ENCODE assay signal across 8 cellular contexts in genomic region chr9:130835441-130836298, GRCh38. TPM values are rescaled to one million over a fixed set of nuclear protein-coding genes. Genes with fewer than 3 reads are reported as not detected.
DNase-seq lines count a peak whose midpoint lies in the region; ATAC-seq and TF ChIP-seq lines count a peak whose summit lies in the region.

No MANE protein-coding gene starts in this region.

- CTCF ChIA-PET in RWPE1 (lab: Yijun Ruan, JAX), result interaction anchor here (0.7 to 1.7 kb wide), 5 partner anchors 10 to 64 kb away, joined by 3 to 5 read pairs (median 3); no protein-coding TSS in a partner anchor

- H3K4me3 ChIP-seq in astrocyte of the spinal cord (ENCODE audit: low read depth, low read length) (peak overlapping the region; percentile 79), iPS-20b (ENCODE audit: low read length) (peak overlapping the region; percentile 83), spleen (peak overlapping the region; percentile 44 to 93 (median 70))

- DNase-seq in NCI-H345 (lab: John Stamatoyannopoulos, UW) (peak; percentile 38), NCI-H345 treated with DMSO at 0.1 percent for 48 hours (lab: John Stamatoyannopoulos, UW; ENCODE audit: unreplicated experiment) (no peak), RWPE1 (ENCODE audit: low spot score) (peak; percentile 55), astrocyte of the spinal cord (ENCODE audit: low read depth, low spot score) (peak; percentile 58), spleen (peak; percentile 83)

- TF ChIP-seq CTCF in RWPE1 (conservative IDR thresholded peaks at IDR 0.05; ENCODE audit: low read depth) (no peak; the same call in 1 of the 2 replicates), astrocyte of the spinal cord (IDR thresholded peaks at IDR 0.05; ENCODE audit: low read depth, low read length) (no peak), spleen (IDR thresholded peaks at IDR 0.05 in 8 of 11, conservative IDR thresholded peaks at IDR 0.05 in 3 of 11) (no peak)

- POLR2A ChIA-PET in RWPE1 (lab: Yijun Ruan, JAX; ENCODE audit: low non-redundant PET), result interaction anchor here (1.0 kb wide), 1 partner anchor 127 kb away, joined by 3 read pairs; no protein-coding TSS in a partner anchor

- H3K27ac ChIP-seq in RWPE1 (peak overlapping the region; percentile 98), iPS-20b (ENCODE audit: low read length) (peak overlapping the region; percentile 72), spleen (peak overlapping the region; percentile 67 to 89 (median 85))

- 3 to 5% (median 3%) methylated on average over 42 to 44 of the region's 44 CpGs for WGBS in spleen, 5 donors

- ATAC-seq in HG03095 (IDR thresholded peaks at IDR 0.05; ENCODE audit: unreplicated experiment) (peak; percentile 39), GM21576 (IDR thresholded peaks at IDR 0.05; ENCODE audit: unreplicated experiment) (no peak)

- peak overlapping the region; percentile 89 for H3K9ac ChIP-seq in iPS-20b (ENCODE audit: low read depth, low read length)

- H3K9me3 ChIP-seq in iPS-20b (ENCODE audit: insufficient read depth, low read depth, low read length) (no peaks in the 10 kb centered on the region), spleen (no peaks in the 10 kb centered on the region)

- TF ChIP-seq POLR2A in spleen (IDR thresholded peaks at IDR 0.05), result no peak

- H3K27me3 ChIP-seq in iPS-20b (ENCODE audit: insufficient read depth, low read length), result no peaks in the 10 kb centered on the region
- H3K27me3 ChIP-seq in spleen (replicated peaks in 1 of 7), result no peaks in the 10 kb centered on the region

- H3K36me3 ChIP-seq in iPS-20b (ENCODE audit: insufficient read depth, low read depth, low read length) (no peaks in the 10 kb centered on the region), spleen (no peaks in the 10 kb centered on the region)

- intact Hi-C loops in spleen (cut with DNase I; ENCODE audit: low total_unique reads), result no loop called here

- in situ Hi-C loops in astrocyte of the spinal cord (cut with HindIII; ENCODE audit: low sequenced_read_pairs), result no loop called here

- H3K4me1 ChIP-seq in iPS-20b (ENCODE audit: insufficient read depth, low read length) (peaks cover 24% of the 10 kb centered on the region; the same call in 1 of the 2 replicates), spleen (peaks cover 15 to 75% (median 61%) of the 10 kb centered on the region in 6 donors)

RNA-seq across cellular contexts. Expression of gene ABL1, which starts 0.6 kb away (rescaled TPM):
- total RNA-seq in spleen, result 10 to 100 TPM; 36.2 to 76.7 (median 55.5) TPM
- polyA plus RNA-seq in spleen, result 10 to 100 TPM in 2 of 3 donors, 1 to 10 TPM in 1; 9.7 to 17.0 (median 11.5) TPM
